ENCODE assay signal across 1 cellular context in the genomic region with DNA sequence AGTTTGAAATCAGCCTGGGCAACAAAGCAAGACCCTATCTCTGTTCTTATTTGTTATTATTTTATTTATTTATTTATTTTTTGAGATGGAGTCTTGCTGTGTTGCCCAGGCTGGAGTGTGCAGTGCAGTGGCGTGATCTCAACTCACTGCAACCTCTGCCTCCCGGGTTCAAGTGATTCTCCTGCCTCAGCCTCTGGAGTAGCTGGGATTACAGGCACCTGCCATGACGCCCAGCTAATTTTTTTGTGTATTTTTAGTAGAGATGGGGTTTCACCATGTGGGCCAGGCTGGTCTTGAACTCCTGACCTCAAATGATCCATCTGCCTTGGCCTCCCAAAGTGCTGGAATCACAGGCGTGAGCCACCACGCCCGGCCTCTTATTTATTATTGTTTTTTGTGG.
TF ChIP-seq lines count a peak whose summit lies in the region.
"Not testable (repeated sequence)": the region's sequence is repeated elsewhere in the genome, so short reads cannot be mapped to it uniquely, and the experiment has no call there.

No MANE protein-coding gene starts in this region.

- CTCF ChIA-PET in HEK293 (lab: Yijun Ruan, JAX), result interaction anchor here (2.0 to 3.0 kb wide), 2 partner anchors 10 to 26 kb away, joined by 7 to 39 read pairs; partner anchors contain the start of gene FBXO17

- not testable (repeated sequence) for H3K4me3 ChIP-seq in HEK293 (ENCODE audit: low read depth, low read length)

- not testable (repeated sequence) for H3K27ac ChIP-seq in HEK293 (ENCODE audit: extremely low read depth, low read depth, low read length)

- POLR2A ChIA-PET in HEK293 (lab: Yijun Ruan, JAX), result interaction anchor here (1.5 kb wide), 1 partner anchor 12 kb away, joined by 20 read pairs; the partner anchor contains the start of gene FBXO17

- H3K9me3 ChIP-seq in HEK293 (ENCODE audit: control insufficient read depth, insufficient read depth, low read depth, low read length), result not testable (repeated sequence)

- peaks cover 12% of the 10 kb centered on the region for H3K4me1 ChIP-seq in HEK293 (ENCODE audit: control insufficient read depth, insufficient read depth, low read length)

- TF ChIP-seq CTCF in HEK293 (tag by site-specific recombination; IDR thresholded peaks at IDR 0.05), result not testable (repeated sequence)

- H3K36me3 ChIP-seq in HEK293 (ENCODE audit: control insufficient read depth in 2 of 2, insufficient read depth in 1 of 2, low read length in 2 of 2), result not testable (repeated sequence)

TF ChIP-seq in HEK293, 187 proteins besides CTCF, POLR2A, EP300 and RAD21:
- TF ChIP-seq ZNF121 (tag by site-specific recombination; IDR thresholded peaks at IDR 0.05) (peak; percentile 98), ZNF394 (tag by site-specific recombination; IDR thresholded peaks at IDR 0.05; ENCODE audit: borderline replicate concordance) (peak; percentile 70; the same call in 1 of the 2 replicates)
- TF ChIP-seq, protein P1, sequence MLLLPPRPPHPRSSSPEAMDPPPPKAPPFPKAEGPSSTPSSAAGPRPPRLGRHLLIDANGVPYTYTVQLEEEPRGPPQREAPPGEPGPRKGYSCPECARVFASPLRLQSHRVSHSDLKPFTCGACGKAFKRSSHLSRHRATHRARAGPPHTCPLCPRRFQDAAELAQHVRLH (tag by site-specific recombination; IDR thresholded peaks at IDR 0.05), result peak; percentile 19; the same call in 1 of the 2 replicates
